In the genomic region with DNA sequence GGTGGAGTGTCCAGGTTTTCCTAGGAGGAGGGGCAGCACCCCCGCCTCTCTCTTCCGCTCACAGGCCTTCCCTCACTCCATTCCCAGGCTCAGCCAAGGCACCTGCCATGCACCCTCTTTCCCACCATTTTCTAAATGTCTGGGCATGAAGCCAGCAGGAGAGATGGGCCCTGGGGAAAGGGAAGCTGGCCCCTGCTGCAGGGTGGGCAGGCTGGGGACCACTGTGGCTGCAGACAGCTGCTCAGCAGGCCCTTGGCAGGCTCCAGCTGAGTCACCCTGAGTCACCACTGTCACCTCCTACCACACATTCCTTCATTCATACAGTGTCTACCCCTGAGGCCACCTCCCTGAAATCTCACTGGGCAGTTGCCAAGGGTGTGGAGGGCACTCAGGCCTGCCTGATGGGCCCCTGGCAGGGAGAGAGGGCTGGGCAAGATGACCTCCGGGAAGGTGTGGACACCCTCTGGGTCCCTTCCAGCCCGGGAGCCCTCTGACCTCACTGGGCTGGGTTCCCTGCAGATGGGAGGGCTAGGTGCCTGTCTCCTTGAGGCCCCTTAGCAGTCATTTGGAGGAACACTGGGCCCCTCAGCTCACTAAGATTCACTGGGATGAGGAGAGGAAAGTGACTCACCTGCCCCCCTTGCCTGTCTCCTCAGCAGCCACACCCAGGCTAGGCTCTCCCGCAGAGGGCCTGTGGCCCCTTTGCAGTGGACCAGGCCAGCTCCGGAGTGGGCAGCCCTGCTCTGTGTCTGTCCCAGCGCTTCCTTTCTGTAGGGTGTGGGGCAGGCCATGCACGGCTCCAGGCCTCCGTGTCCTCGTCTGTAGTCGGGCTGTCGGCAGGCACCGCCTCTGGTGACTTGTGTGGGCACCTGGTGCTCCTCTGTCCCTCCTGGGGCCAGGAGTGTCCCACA, we compare ENCODE assay signal across 10 cellular contexts. TPM values are rescaled to one million over a fixed set of nuclear protein-coding genes. Genes with fewer than 3 reads are reported as not detected.
DNase-seq lines count a peak whose midpoint lies in the region; ATAC-seq and TF ChIP-seq lines count a peak whose summit lies in the region.
"Had no signal": no experiment of that assay in that cellular context is flagged by ENCODE, and none has a peak within 500 bp of the region (broad histone marks: within the 10 kb centered on the region; RNA-seq: fewer than 3 reads in every experiment).

No MANE protein-coding gene starts in this region.

- no peaks in the 10 kb centered on the region for H3K36me3 ChIP-seq in uterus

- H3K9me3 ChIP-seq in uterus: no peaks in the 10 kb centered on the region

- H3K4me3 ChIP-seq in AG10803 (ENCODE audit: low read length) (no peak overlapping the region), HFF-Myc (replicated peaks; ENCODE audit: low read depth, low read length) (no peak overlapping the region), uterus (no peak overlapping the region)
- H3K4me3 ChIP-seq: dorsolateral prefrontal cortex had no signal

- no peak for TF ChIP-seq CTCF in AG10803 (conservative IDR thresholded peaks at IDR 0.05; ENCODE audit: low read length)
- TF ChIP-seq CTCF in HFF-Myc (IDR thresholded peaks at IDR 0.05; ENCODE audit: low read depth, low read length, missing control alignments): no peak
- TF ChIP-seq CTCF in uterus (IDR thresholded peaks at IDR 0.05): no peak

- peak; percentile 63 for ATAC-seq in left colon
- no peak for ATAC-seq in HG02973 (IDR thresholded peaks at IDR 0.05; ENCODE audit: unreplicated experiment)

- no peak for TF ChIP-seq POLR2A in uterus (IDR thresholded peaks at IDR 0.05)

- no peaks in the 10 kb centered on the region for H3K27me3 ChIP-seq in uterus

- intact Hi-C loops in left colon (cut with DNase I, micrococcal nuclease) (no loop called here), uterus (cut with DNase I; ENCODE audit: low total_unique reads) (no loop called here)

- peaks cover 0 to 14% of the 10 kb centered on the region in 2 donors for H3K4me1 ChIP-seq in uterus

- peak; percentile 88 for DNase-seq in AG10803 (ENCODE audit: low read depth)
- peak; percentile 88 for DNase-seq in HFF-Myc (ENCODE audit: extremely low read depth, low read depth)
- DNase-seq in activated T-cell treated with anti-CD3 and anti-CD28 coated beads, Interleukin-2, amount 50 U/mL, for 48 hours: peak; percentile 57 to 66
- DNase-seq in left colon: peak; percentile 63 to 86
- no peak for DNase-seq in uterus
- no peak for DNase-seq in middle frontal gyrus (ENCODE audit: extremely low spot score, low spot score)
- DNase-seq in hypothalamus (lab: John Stamatoyannopoulos, UW): no peak
- DNase-seq: NCI-H526 treated with DMSO at 0.1 percent for 48 hours had no signal

- no peak overlapping the region for H3K27ac ChIP-seq in uterus
- H3K27ac ChIP-seq: dorsolateral prefrontal cortex had no signal

RNA-seq across cellular contexts. Expression of a gene that starts 7.8 kb away (rescaled TPM):
- total RNA-seq in left colon (1 to 10 TPM; 3.8 to 8.0 TPM), uterus (1 to 10 TPM in 1 of 4 donors, under 1 TPM in 1, not detected in 2; 0.35 to 1.4 TPM)

Comparison
In these comparisons a context has a peak if more than half of its experiments do, and no peak if none do; other contexts are left out.
1. DNase-seq: peak in AG10803 (single experiment), HFF-Myc (single experiment), activated T-cell treated with anti-CD3 and anti-CD28 coated beads, Interleukin-2, amount 50 U/mL, for 48 hours (2 of 2) and left colon (2 of 2); none in uterus (0 of 2), middle frontal gyrus (single experiment) and hypothalamus (0 of 51).